ENCODE assay signal across 17 cellular contexts in the genomic region with DNA sequence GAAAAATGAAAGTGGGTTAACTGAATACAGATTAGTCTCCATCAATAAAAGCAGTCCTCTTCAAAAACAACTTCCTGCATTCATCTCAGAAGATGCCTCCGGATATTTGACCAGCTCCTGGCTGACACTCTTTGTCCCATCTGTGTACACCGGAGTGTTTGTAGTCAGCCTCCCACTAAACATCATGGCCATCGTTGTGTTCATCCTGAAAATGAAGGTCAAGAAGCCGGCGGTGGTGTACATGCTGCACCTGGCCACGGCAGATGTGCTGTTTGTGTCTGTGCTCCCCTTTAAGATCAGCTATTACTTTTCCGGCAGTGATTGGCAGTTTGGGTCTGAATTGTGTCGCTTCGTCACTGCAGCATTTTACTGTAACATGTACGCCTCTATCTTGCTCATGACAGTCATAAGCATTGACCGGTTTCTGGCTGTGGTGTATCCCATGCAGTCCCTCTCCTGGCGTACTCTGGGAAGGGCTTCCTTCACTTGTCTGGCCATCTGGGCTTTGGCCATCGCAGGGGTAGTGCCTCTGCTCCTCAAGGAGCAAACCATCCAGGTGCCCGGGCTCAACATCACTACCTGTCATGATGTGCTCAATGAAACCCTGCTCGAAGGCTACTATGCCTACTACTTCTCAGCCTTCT. TPM values are rescaled to one million over a fixed set of nuclear protein-coding genes. Genes with fewer than 3 reads are reported as not detected.
DNase-seq lines count a peak whose midpoint lies in the region; ATAC-seq and TF ChIP-seq lines count a peak whose summit lies in the region.
"Had no signal": no experiment of that assay in that cellular context is flagged by ENCODE, and none has a peak within 500 bp of the region (broad histone marks: within the 10 kb centered on the region; RNA-seq: fewer than 3 reads in every experiment).

No MANE protein-coding gene starts in this region.

- H3K9me3 ChIP-seq in OCI-LY3 (ENCODE audit: insufficient read depth, low read length) = peaks cover 13% of the 10 kb centered on the region; the same call in 1 of the 2 replicates
- H3K9me3 ChIP-seq in stomach = peaks cover 0 to 24% (median 20%) of the 10 kb centered on the region in 4 donors
- peaks cover 3% of the 10 kb centered on the region; the same call in 1 of the 2 replicates for H3K9me3 ChIP-seq in HAP-1

- H3K4me2 ChIP-seq in OCI-LY3 (ENCODE audit: low read length) = peak overlapping the region; percentile 98

- peaks cover 13% of the 10 kb centered on the region for H3K36me3 ChIP-seq in OCI-LY3 (replicated peaks; ENCODE audit: low read depth, low read length)
- H3K36me3 ChIP-seq in stomach = peaks cover 0 to 12% (median 10%) of the 10 kb centered on the region in 4 donors
- peaks cover 4% of the 10 kb centered on the region for H3K36me3 ChIP-seq in HAP-1 (replicated peaks)
- H3K36me3 ChIP-seq: neutrophil had no signal

- H3K4me3 ChIP-seq in OCI-LY3 (ENCODE audit: low read length) (peak overlapping the region; percentile 80), stomach (no peak overlapping the region), HAP-1 (no peak overlapping the region)
- H3K4me3 ChIP-seq: lung had no signal

- no peaks in the 10 kb centered on the region for H3K27me3 ChIP-seq in OCI-LY3 (ENCODE audit: low read depth, low read length)
- H3K27me3 ChIP-seq in stomach = no peaks in the 10 kb centered on the region
- H3K27me3 ChIP-seq in HAP-1 (ENCODE audit: low read depth) = no peaks in the 10 kb centered on the region
- H3K27me3 ChIP-seq: foreskin keratinocyte, neutrophil had no signal

- TF ChIP-seq EP300 in stomach (IDR thresholded peaks at IDR 0.05) = no peak

- in situ Hi-C loops in GM13977 (cut with MboI; ENCODE audit: low pct_unique_long_range_greater_than_20kb, low sequenced_read_pairs, unreplicated experiment) = no loop called here
- in situ Hi-C loops in HAP-1 (cut with MboI; ENCODE audit: low sequenced_read_pairs) = no loop called here

- H3K27ac ChIP-seq in OCI-LY3 (ENCODE audit: low read length) = peak overlapping the region; percentile 98
- peak overlapping the region; percentile 20 to 75 (median 45) for H3K27ac ChIP-seq in stomach
- H3K27ac ChIP-seq: foreskin keratinocyte, neutrophil, VCaP had no signal

- no peak for TF ChIP-seq CTCF in OCI-LY3 (IDR thresholded peaks at IDR 0.05; ENCODE audit: low read depth, low read length)
- no peak for TF ChIP-seq CTCF in stomach (IDR thresholded peaks at IDR 0.05)
- TF ChIP-seq CTCF in GM13977 (IDR thresholded peaks at IDR 0.05; ENCODE audit: extremely low read depth, insufficient read depth, missing control alignments) = no peak

- H3K4me3 Mint-ChIP-seq in central memory CD8-positive, alpha-beta T cell = peak overlapping the region; percentile 66
- H3K4me3 Mint-ChIP-seq: endodermal cell had no signal

- H4K20me1 ChIP-seq in OCI-LY3 (ENCODE audit: insufficient read depth, low read length) = no peaks in the 10 kb centered on the region

- no peaks in the 10 kb centered on the region for H3K27me3 Mint-ChIP-seq in central memory CD8-positive, alpha-beta T cell

- peaks cover 18% of the 10 kb centered on the region for H3K36me3 Mint-ChIP-seq in central memory CD8-positive, alpha-beta T cell (ENCODE audit: insufficient read depth)

- peaks cover 54% of the 10 kb centered on the region for H3K4me1 Mint-ChIP-seq in central memory CD8-positive, alpha-beta T cell

- peak overlapping the region; percentile 72 for H3K9ac ChIP-seq in OCI-LY3 (ENCODE audit: low read length)

- peak overlapping the region; percentile 78 for H2AFZ ChIP-seq in OCI-LY3 (ENCODE audit: low read depth, low read length)

- intact Hi-C loops in stomach (cut with DNase I; ENCODE audit: low total_unique reads) = no loop called here

- 83 to 90% (median 87%) methylated on average over 15 of the region's 15 CpGs for WGBS in stomach, 5 donors

- DNase-seq in activated T-cell treated with anti-CD3 and anti-CD28 coated beads, Interleukin-2, amount 50 U/mL, for 1 hour = peak; percentile 39
- DNase-seq in activated T-cell treated with anti-CD3 and anti-CD28 coated beads for 4 hours = no peak
- peak in 1 of 2 donors; percentile 43 for DNase-seq in central memory CD8-positive, alpha-beta T cell (ENCODE audit: low spot score in 2 of 2)
- no peak for DNase-seq in stomach
- DNase-seq in GM13977 (ENCODE audit: low spot score) = no peak
- no peak for DNase-seq in NCI-H1436 (lab: John Stamatoyannopoulos, UW)
- no peak for DNase-seq in HAP-1 (ENCODE audit: low spot score in 2 of 2)
- DNase-seq: endodermal cell, foreskin keratinocyte, HCEC 1CT, Kasumi-1, NCI-H146, OCI-M1 had no signal

- ATAC-seq in central memory CD8-positive, alpha-beta T cell (replicated peaks; ENCODE audit: extremely low read depth, poor library complexity, severe bottlenecking) = peak; percentile 44
- ATAC-seq: foreskin keratinocyte had no signal

- no peak for TF ChIP-seq POLR2A in stomach (IDR thresholded peaks at IDR 0.05)

- H3K79me2 ChIP-seq in OCI-LY3 (ENCODE audit: low read length) = no peaks in the 10 kb centered on the region

- H3K4me1 ChIP-seq in OCI-LY3 (ENCODE audit: low read length) (peaks cover 50% of the 10 kb centered on the region), stomach (no peaks in the 10 kb centered on the region), HAP-1 (no peaks in the 10 kb centered on the region; the same call in 1 of the 2 replicates)
- H3K4me1 ChIP-seq: foreskin keratinocyte had no signal

- peak overlapping the region; percentile 96 for H3K27ac Mint-ChIP-seq in central memory CD8-positive, alpha-beta T cell (ENCODE audit: low read depth)
- H3K27ac Mint-ChIP-seq: endodermal cell had no signal

- H3K9me3 Mint-ChIP-seq in central memory CD8-positive, alpha-beta T cell = peaks cover 19% of the 10 kb centered on the region

RNA-seq across cellular contexts. Expression of gene F2R, which starts 16.6 kb away (rescaled TPM):
- 10 to 100 TPM in 2 of 5 donors, 1 to 10 TPM in 2, not detected in 1; 1.4 to 16.2 (median 9.3) TPM for total RNA-seq in stomach
- polyA plus RNA-seq in stomach = 1 to 10 TPM; 2.2 to 6.0 (median 4.7) TPM
